Comparison of ENCODE assay signal across 12 cellular contexts in genomic region chr13:112346173-112346898, GRCh38. TPM values are rescaled to one million over a fixed set of nuclear protein-coding genes. Genes with fewer than 3 reads are reported as not detected.
DNase-seq lines count a peak whose midpoint lies in the region; ATAC-seq and TF ChIP-seq lines count a peak whose summit lies in the region.
"Had no signal": no experiment of that assay in that cellular context is flagged by ENCODE, and none has a peak within 500 bp of the region (broad histone marks: within the 10 kb centered on the region; RNA-seq: fewer than 3 reads in every experiment).

No MANE protein-coding gene starts in this region.

- H2AK5ac ChIP-seq in H9 (ENCODE audit: insufficient read length, low read length) (no peak overlapping the region), mesenchymal stem cell (ENCODE audit: low read length, severe bottlenecking) (no peak overlapping the region)

- H3K4me3 Mint-ChIP-seq in H9: peak overlapping the region in 1 of 2 experiments; percentile 3; a peak in 1 of 5 replicates
- H3K4me3 Mint-ChIP-seq: HFFc6 had no signal

- no peaks in the 10 kb centered on the region; a peak in 3 of 7 replicates for H3K36me3 Mint-ChIP-seq in H9 (ENCODE audit: insufficient read depth in 1 of 3, low read depth in 3 of 3)

- H3K4me1 ChIP-seq in H9 (ENCODE audit: insufficient read depth, low read length) (0 out of 2 replicates have a peak, but pooled peaks cover 4% of the 10 kb centered on the region), mesenchymal stem cell (ENCODE audit: control insufficient read depth, insufficient read depth, low read depth, low read length) (peaks cover 2% of the 10 kb centered on the region)
- H3K4me1 ChIP-seq: suprapubic skin had no signal

- H3K56ac ChIP-seq in H9 (ENCODE audit: insufficient read length, low read depth, low read length): no peak overlapping the region

- DNase-seq in H9 (peak; percentile 70), NCI-H146 (lab: John Stamatoyannopoulos, UW) (peak; percentile 74), SK-MEL-5 (ENCODE audit: low read depth, low spot score) (peak; percentile 7), myocyte (ENCODE audit: low read depth) (peak; percentile 2), mesenchymal stem cell (no peak), hypothalamus (lab: John Stamatoyannopoulos, UW) (no peak)
- DNase-seq in NK-92 treated with Interleukin-12 subunit alpha and Interleukin-12 subunit beta, amount 100 ng/mL, for 24 hours (lab: John Stamatoyannopoulos, UW): no peak
- DNase-seq: HFFc6, ovary had no signal

- no peak for ATAC-seq in HG02938 (IDR thresholded peaks at IDR 0.05; ENCODE audit: unreplicated experiment)

- peak; percentile 17; the same call in 1 of the 3 replicates for TF ChIP-seq CTCF in H9 (conservative IDR thresholded peaks at IDR 0.05)

- H2BK120ac ChIP-seq in H9 (ENCODE audit: low read depth, low read length, poor library complexity, severe bottlenecking) (no peak overlapping the region), mesenchymal stem cell (ENCODE audit: low read depth, low read length) (no peak overlapping the region)

- no peak overlapping the region for H3K18ac ChIP-seq in H9 (ENCODE audit: insufficient read length, low read depth, low read length)
- H3K18ac ChIP-seq in mesenchymal stem cell (ENCODE audit: low read depth in 1 of 2, low read length in 2 of 2): no peak overlapping the region

- H4K91ac ChIP-seq in H9 (ENCODE audit: insufficient read length, low read depth, low read length): no peak overlapping the region
- no peak overlapping the region for H4K91ac ChIP-seq in mesenchymal stem cell (ENCODE audit: low read length)

- H3K23ac ChIP-seq in H9 (ENCODE audit: insufficient read length, low read depth, low read length) (no peak overlapping the region), mesenchymal stem cell (ENCODE audit: low read length in 2 of 2) (no peak overlapping the region)

- WGBS in H9 (ENCODE audit: extremely low coverage, insufficient read length, low lambda C conversion rate): no CpG with 5 or more reads among the region's 22 CpGs
- WGBS in mesenchymal stem cell: 32% methylated on average over 22 of the region's 22 CpGs

- H3T11ph ChIP-seq in H9 (ENCODE audit: low read length): no peak overlapping the region

- peak overlapping the region; percentile 45 for H3K4me2 ChIP-seq in H9 (ENCODE audit: insufficient read depth, insufficient read length, low read length)
- no peak overlapping the region for H3K4me2 ChIP-seq in mesenchymal stem cell (ENCODE audit: low read length, poor library complexity, severe bottlenecking)

- H2BK12ac ChIP-seq in H9 (ENCODE audit: insufficient read length, low read depth, low read length) (no peak overlapping the region), mesenchymal stem cell (ENCODE audit: low read length in 2 of 2) (no peak overlapping the region)

- H4K20me1 ChIP-seq in H9 (ENCODE audit: control insufficient read depth, insufficient read depth, insufficient read length): no peaks in the 10 kb centered on the region

- no peak overlapping the region for H2BK5ac ChIP-seq in H9 (ENCODE audit: insufficient read length, low read length)
- H2BK5ac ChIP-seq in mesenchymal stem cell (ENCODE audit: low read depth, low read length, poor library complexity, severe bottlenecking): no peak overlapping the region

- in situ Hi-C loops in SK-MEL-5 (cut with HindIII; ENCODE audit: low pct_unique_long_range_greater_than_20kb, low sequenced_read_pairs): no loop called here

- H3K79me1 ChIP-seq in H9 (ENCODE audit: insufficient read depth, low read depth, low read length, poor library complexity, severe bottlenecking): no peaks in the 10 kb centered on the region
- no peaks in the 10 kb centered on the region for H3K79me1 ChIP-seq in mesenchymal stem cell (replicated peaks; ENCODE audit: low read length, poor library complexity, severe bottlenecking)

- peaks cover 0 to 5% of the 10 kb centered on the region in 2 experiments; a peak in 1 of 5 replicates for H3K9me3 Mint-ChIP-seq in H9

- H3K79me2 ChIP-seq in H9 (ENCODE audit: insufficient read depth, low read length): no peaks in the 10 kb centered on the region

- H2AFZ ChIP-seq in H9 (ENCODE audit: low read length) (no peak overlapping the region), mesenchymal stem cell (ENCODE audit: low read depth, low read length) (no peak overlapping the region)

- no peak overlapping the region for H3K4me3 ChIP-seq in mesenchymal stem cell (ENCODE audit: insufficient read depth in 1 of 2, low read depth in 1 of 2, low read length in 2 of 2)
- H3K4me3 ChIP-seq: ovary, suprapubic skin had no signal

- H2BK20ac ChIP-seq in H9 (ENCODE audit: low read depth, low read length, poor library complexity, severe bottlenecking): no peak overlapping the region

- H3K4ac ChIP-seq in H9 (ENCODE audit: low read depth, low read length) (no peak overlapping the region), mesenchymal stem cell (ENCODE audit: low read depth in 1 of 2, low read length in 2 of 2) (no peak overlapping the region)

- no peak overlapping the region for H3K27ac ChIP-seq in H9 (ENCODE audit: insufficient read length, low read depth, low read length)
- no peak overlapping the region for H3K27ac ChIP-seq in mesenchymal stem cell (ENCODE audit: low read length, poor library complexity, severe bottlenecking)
- H3K27ac ChIP-seq: ovary, suprapubic skin had no signal

- H3K27me3 ChIP-seq in H9 (ENCODE audit: insufficient read depth, low read length) (no peaks in the 10 kb centered on the region; the same call in 1 of the 2 replicates), mesenchymal stem cell (ENCODE audit: control insufficient read depth in 1 of 2, insufficient read depth in 1 of 2, low read length in 2 of 2) (peaks cover 27 to 32% of the 10 kb centered on the region in 2 experiments)
- H3K27me3 ChIP-seq: ovary had no signal

- H4K5ac ChIP-seq in H9 (ENCODE audit: insufficient read length, low read depth, low read length): no peak overlapping the region

- H3K9ac ChIP-seq in H9 (ENCODE audit: extremely low read depth, insufficient read length, low read length) (no peak overlapping the region), mesenchymal stem cell (ENCODE audit: low read length) (no peak overlapping the region)

- H3K27ac Mint-ChIP-seq in H9: peak overlapping the region in 1 of 3 experiments; percentile 73; a peak in 2 of 7 replicates
- H3K27ac Mint-ChIP-seq: HFFc6 had no signal

- H3K9me3 ChIP-seq in H9 (ENCODE audit: control insufficient read depth, low read depth, low read length) (no peaks in the 10 kb centered on the region), mesenchymal stem cell (ENCODE audit: control insufficient read depth, low read length) (no peaks in the 10 kb centered on the region)
- H3K9me3 ChIP-seq: ovary, suprapubic skin had no signal

- H3K23me2 ChIP-seq in H9 (ENCODE audit: insufficient read length, low read depth, low read length, poor library complexity, severe bottlenecking): no peaks in the 10 kb centered on the region

- H3K36me3 ChIP-seq in mesenchymal stem cell (ENCODE audit: control insufficient read depth in 1 of 2, insufficient read depth in 2 of 2, low read depth in 1 of 2, low read length in 2 of 2): peaks cover 0 to 4% of the 10 kb centered on the region in 2 experiments
- H3K36me3 ChIP-seq: ovary, suprapubic skin had no signal

- peaks cover 60% of the 10 kb centered on the region for H3K27me3 Mint-ChIP-seq in H9 (ENCODE audit: low read depth)

- peaks cover 61 to 78% of the 10 kb centered on the region in 2 experiments for H3K4me1 Mint-ChIP-seq in H9

- H4K8ac ChIP-seq in H9 (replicated peaks; ENCODE audit: insufficient read length, low read depth, low read length) (no peak overlapping the region), mesenchymal stem cell (ENCODE audit: low read length) (no peak overlapping the region)

- H2BK15ac ChIP-seq in H9 (ENCODE audit: low read depth, low read length) (no peak overlapping the region), mesenchymal stem cell (ENCODE audit: low read depth, poor library complexity, severe bottlenecking) (no peak overlapping the region)

- no peak overlapping the region for H3K14ac ChIP-seq in H9 (ENCODE audit: insufficient read depth, low read length)
- H3K14ac ChIP-seq in mesenchymal stem cell (ENCODE audit: low read length in 2 of 2): no peak overlapping the region

RNA-seq across cellular contexts. Expression of gene SPACA7, which starts 29.8 kb away (rescaled TPM):
- total RNA-seq in H9 (2021) (not detected in 2 replicates), myocyte (not detected in 2 replicates)
- total RNA-seq in SK-MEL-5 (2014; rRNA removed; shearing (Covaris generic)): not detected in 2 replicates
- not detected in 2 replicates for polyA plus RNA-seq in SK-MEL-5 (2015; cell fraction: cytosol; rRNA removed)
- not detected in 2 replicates for polyA plus RNA-seq in SK-MEL-5 (2015; cell fraction: nucleus; rRNA removed)
- not detected for polyA plus RNA-seq in myocyte (2012)
- not detected for polyA plus RNA-seq in mesenchymal stem cell (2013, experiment 1 of 2)
- polyA plus RNA-seq in mesenchymal stem cell (2013, experiment 2 of 2): not detected
- total RNA-seq: epithelial cell of proximal tubule, HFFc6, ovary, suprapubic skin had no signal
- polyA plus RNA-seq: ovary had no signal

Comparison
In these comparisons a context has a peak if more than half of its experiments do, and no peak if none do; other contexts are left out.
1. DNase-seq: peak in H9 (single experiment), NCI-H146 (single experiment), SK-MEL-5 (single experiment) and myocyte (single experiment); none in mesenchymal stem cell (single experiment), hypothalamus (0 of 51) and NK-92 treated with Interleukin-12 subunit alpha and Interleukin-12 subunit beta, amount 100 ng/mL, for 24 hours (single experiment).